Comparison of ENCODE assay signal across 1 cellular context in genomic region chr4:175833574-175834350, GRCh38.
TF ChIP-seq lines count a peak whose summit lies in the region.

No MANE protein-coding gene starts in this region.

TF ChIP-seq in GM23338, 12 proteins besides CTCF, POLR2A, EP300 and RAD21 (continued from another document):
- TF ChIP-seq CREB1 (CRISPR knock-in tag; IDR thresholded peaks at IDR 0.05; ENCODE audit: low read depth) (no peak), NANOG (IDR thresholded peaks at IDR 0.05; ENCODE audit: borderline replicate concordance) (no peak), ZNF114 (CRISPR knock-in tag; IDR thresholded peaks at IDR 0.05) (no peak), ZNF462 (CRISPR knock-in tag; IDR thresholded peaks at IDR 0.05) (no peak), ZNF331 (CRISPR knock-in tag; IDR thresholded peaks at IDR 0.05; ENCODE audit: low read depth) (no peak), EZH2phosphoT487 (IDR thresholded peaks at IDR 0.05; ENCODE audit: unreplicated experiment) (no peak)
